Comparison of ENCODE assay signal across 25 cellular contexts in the genomic region with DNA sequence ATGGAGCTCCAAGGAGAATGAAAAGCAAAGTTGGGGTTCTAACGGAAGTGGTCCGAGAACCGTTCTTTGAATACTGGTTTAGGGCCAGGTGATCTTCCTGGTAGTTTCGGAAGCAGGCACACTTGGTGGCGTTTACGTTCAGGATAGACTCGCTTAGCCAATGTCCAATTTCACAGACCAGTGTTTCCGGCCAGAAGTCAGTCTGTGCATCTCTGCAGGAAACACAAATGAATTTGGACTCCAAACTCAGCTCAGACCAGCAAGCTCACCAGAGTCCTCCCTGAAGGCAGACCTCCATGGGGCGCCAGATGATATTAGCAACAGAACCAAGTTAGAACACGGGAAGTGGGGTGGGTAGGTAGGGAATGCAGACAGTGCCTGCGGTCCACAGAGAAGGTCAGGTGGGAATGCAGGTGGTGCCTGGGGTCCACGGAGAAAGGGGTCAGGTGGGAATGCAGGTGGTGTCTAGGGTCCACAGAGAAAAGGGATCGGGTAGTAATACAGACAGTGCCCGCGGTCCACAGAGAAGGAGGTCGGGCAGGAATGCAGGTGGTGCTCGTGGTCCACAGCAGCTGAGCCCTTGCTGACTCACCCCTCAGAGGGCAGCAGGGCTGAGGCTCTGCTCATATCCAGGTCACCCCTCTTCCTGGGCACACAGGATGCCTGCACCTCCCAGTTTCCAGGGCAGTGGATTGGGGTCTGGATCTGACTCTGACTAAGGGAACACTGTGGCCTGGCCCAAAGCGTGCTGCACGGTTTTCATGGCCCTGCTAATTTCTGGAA.
"Had no signal": no experiment of that assay in that cellular context is flagged by ENCODE, and none has a peak within 500 bp of the region (broad histone marks: within the 10 kb centered on the region; RNA-seq: fewer than 3 reads in every experiment).

No MANE protein-coding gene starts in this region.

- DNase-seq: cortex of kidney; effector memory CD8-positive, alpha-beta T cell; erythroblast; esophagus squamous epithelium; foreskin melanocyte; glutamatergic neuron; heart right ventricle; hippocampal formation; left cardiac atrium; left lung; mesenchymal stem cell; mucosa of descending colon; naive B cell; right lobe of liver; small intestine; stimulated activated CD4-positive, alpha-beta T cell treated with anti-CD3 and anti-CD28 coated beads, Interleukin-15, amount 100 ng/mL, for 24 hours; stimulated activated CD4-positive, alpha-beta T cell treated with anti-CD3 and anti-CD28 coated beads, Interleukin-2, amount 100 ng/mL, for 48 hours; stimulated activated naive CD4-positive, alpha-beta T cell treated with Interleukin-2 at 50 U/mL for 16 hours had no signal

- H3K4me3 ChIP-seq: esophagus squamous epithelium, heart right ventricle, left lung, mucosa of descending colon, neural progenitor cell, right lobe of liver, thoracic aorta, tibial nerve, vagina had no signal

- H3K27me3 ChIP-seq: esophagus squamous epithelium, left lung, neural progenitor cell, right lobe of liver, vagina had no signal

- FAIRE-seq: endometrium, islet of Langerhans, small intestine had no signal

- H3K27ac ChIP-seq: esophagus squamous epithelium, heart right ventricle, left lung, neural progenitor cell, parathyroid adenoma, right lobe of liver, thoracic aorta, tibial nerve, vagina had no signal

- H2AFZ ChIP-seq: neural progenitor cell, parathyroid adenoma had no signal

- ATAC-seq: effector memory CD8-positive, alpha-beta T cell; left cardiac atrium; left lung; mucosa of descending colon; right lobe of liver had no signal

- H3K4me2 ChIP-seq: neural progenitor cell had no signal

- H3K9me3 ChIP-seq: vagina had no signal

- H3K4me1 ChIP-seq: esophagus squamous epithelium, heart right ventricle, left lung, neural progenitor cell, parathyroid adenoma, right lobe of liver, tibial nerve, vagina had no signal

- H3K36me3 ChIP-seq: esophagus squamous epithelium, heart right ventricle, left lung, neural progenitor cell, right lobe of liver, thoracic aorta, tibial nerve, vagina had no signal

- H3K9ac ChIP-seq: neural progenitor cell, parathyroid adenoma had no signal

- H3K79me2 ChIP-seq: parathyroid adenoma had no signal
